In genomic region chr20:21147593-21147992, GRCh38 we compare ENCODE assay signal across 20 cellular contexts. TPM values are rescaled to one million over a fixed set of nuclear protein-coding genes. Genes with fewer than 3 reads are reported as not detected.
DNase-seq lines count a peak whose midpoint lies in the region; ATAC-seq, FAIRE-seq and TF ChIP-seq lines count a peak whose summit lies in the region.
"Had no signal": no experiment of that assay in that cellular context is flagged by ENCODE, and none has a peak within 500 bp of the region (broad histone marks: within the 10 kb centered on the region; RNA-seq: fewer than 3 reads in every experiment).

No MANE protein-coding gene starts in this region.

- H3K79me2 ChIP-seq in keratinocyte (ENCODE audit: control insufficient read depth, insufficient read depth, low read length) = no peaks in the 10 kb centered on the region

- dilution Hi-C loops in keratinocyte (cut with MboI; ENCODE audit: extremely low pct_ligation_motif_present, low sequenced_read_pairs) = no loop called here

- no peak for TF ChIP-seq CTCF in keratinocyte (optimal IDR thresholded peaks at IDR 0.05 in 1 of 3, IDR thresholded peaks at IDR 0.05 in 1 of 3, conservative IDR thresholded peaks at IDR 0.05 in 1 of 3; ENCODE audit: extremely low read depth in 1 of 3, insufficient read depth in 2 of 3, low read length in 3 of 3)

- FAIRE-seq in keratinocyte (lab: Jason Lieb, UNC) = peak; percentile 51
- FAIRE-seq: G401.6, GM12892 had no signal

- DNase-seq in Daoy (ENCODE audit: low read depth) (peak; percentile 15), M059J (ENCODE audit: low read depth) (peak; percentile 66), amniotic epithelial cell (ENCODE audit: low read depth) (peak; percentile 69), keratinocyte (ENCODE audit: low read depth, low spot score) (no peak), Right ventricle myocardium superior (no peak), germinal center (ENCODE audit: low spot score) (no peak), HAP-1 (ENCODE audit: low spot score in 2 of 2) (no peak)
- DNase-seq: activated CD8-positive, alpha-beta memory T cell treated with anti-CD3 and anti-CD28 coated beads for 24 hours; effector CD8-positive, alpha-beta T cell; left lung; occipital lobe; SHP77 treated with DMSO at 0.1 percent for 48 hours; sigmoid colon; stimulated activated CD4-positive, alpha-beta T cell treated with anti-CD3 and anti-CD28 coated beads, Interleukin-2, amount 100 ng/mL, for 48 hours had no signal

- H3K9me3 ChIP-seq in keratinocyte (ENCODE audit: control insufficient read depth, low read depth, low read length) (no peaks in the 10 kb centered on the region), HAP-1 (no peaks in the 10 kb centered on the region)
- H3K9me3 ChIP-seq: left lung, sigmoid colon had no signal

- H2AFZ ChIP-seq in keratinocyte (ENCODE audit: control insufficient read depth, low read length) = no peak overlapping the region

- no peak overlapping the region for H3K4me2 ChIP-seq in keratinocyte (ENCODE audit: control insufficient read depth, extremely low read depth, insufficient read depth, low read depth, low read length)

- H3K4me1 ChIP-seq in keratinocyte (ENCODE audit: control insufficient read depth, extremely low read depth, insufficient read depth, low read length) (no peaks in the 10 kb centered on the region), HAP-1 (no peaks in the 10 kb centered on the region)
- H3K4me1 ChIP-seq: left lung had no signal

- no peaks in the 10 kb centered on the region for H3K27me3 ChIP-seq in keratinocyte (ENCODE audit: control insufficient read depth, extremely low read depth, insufficient read depth, low read length)
- H3K27me3 ChIP-seq in HAP-1 (ENCODE audit: low read depth) = no peaks in the 10 kb centered on the region
- H3K27me3 ChIP-seq: left lung, sigmoid colon had no signal

- ATAC-seq in Right ventricle myocardium superior (ENCODE audit: poor library complexity) = no peak
- no peak for ATAC-seq in HG03571 (IDR thresholded peaks at IDR 0.05; ENCODE audit: unreplicated experiment)
- ATAC-seq: activated CD4-positive, CD25-positive, alpha-beta regulatory T cell treated with anti-CD3 and anti-CD28 coated beads, Interleukin-2, amount 50 U/mL, for 24 hours; left lung had no signal

- no peak overlapping the region for H3K27ac ChIP-seq in keratinocyte (ENCODE audit: control insufficient read depth, insufficient read depth, low read length)
- H3K27ac ChIP-seq: left lung, sigmoid colon had no signal

- intact Hi-C loops in Right ventricle myocardium superior (cut with DNase I) = no loop called here

- H3K36me3 ChIP-seq in keratinocyte (ENCODE audit: control insufficient read depth in 2 of 2, extremely low read depth in 1 of 2, insufficient read depth in 2 of 2, low read length in 2 of 2) (no peaks in the 10 kb centered on the region), HAP-1 (replicated peaks) (no peaks in the 10 kb centered on the region)
- H3K36me3 ChIP-seq: left lung had no signal

- in situ Hi-C loops in HAP-1 (cut with MboI; ENCODE audit: low sequenced_read_pairs) = no loop called here

- no peak overlapping the region for H3K9ac ChIP-seq in keratinocyte (ENCODE audit: control insufficient read depth, extremely low read depth, insufficient read depth, low read length)

- no peaks in the 10 kb centered on the region for H3K9me1 ChIP-seq in keratinocyte (ENCODE audit: control insufficient read depth, extremely low read depth, insufficient read depth, low read length)

- no peak overlapping the region for H3K4me3 ChIP-seq in keratinocyte (ENCODE audit: control insufficient read depth in 2 of 3, extremely low read depth in 1 of 3, insufficient read depth in 2 of 3, low read depth in 1 of 3, low read length in 3 of 3)
- no peak overlapping the region for H3K4me3 ChIP-seq in HAP-1
- H3K4me3 ChIP-seq: left lung, sigmoid colon had no signal

- no peaks in the 10 kb centered on the region for H4K20me1 ChIP-seq in keratinocyte (ENCODE audit: control insufficient read depth, extremely low read depth, insufficient read depth, low read length)

RNA-seq across cellular contexts. Expression of gene KIZ, which starts 21.7 kb away (rescaled TPM):
- total RNA-seq in Daoy (2014; rRNA removed; shearing (Covaris generic)) = 22.2 and 36.7 TPM in 2 replicates
- total RNA-seq in M059J (2014; rRNA removed; shearing (Covaris generic)) = 13.8 and 18.9 TPM in 2 replicates
- polyA plus RNA-seq in keratinocyte = 10.9 to 21.3 TPM (median 12.1 TPM) in 3 replicates
- polyA plus RNA-seq in keratinocyte (2011; ENCODE audit: low read depth) = 25.8 TPM
- polyA plus RNA-seq in keratinocyte (2011; cell fraction: cytosol; rRNA removed) = 11.7 and 19.0 TPM in 2 replicates
- 15.1 and 16.0 TPM in 2 replicates for polyA plus RNA-seq in keratinocyte (2011; cell fraction: nucleus; rRNA removed)
- 8.5 and 14.5 TPM in 2 replicates for polyA plus RNA-seq in keratinocyte (2012; ENCODE audit: low replicate concordance)
- polyA minus RNA-seq in keratinocyte = 1.1 to 6.2 TPM (median 4.2 TPM) in 3 replicates
- polyA minus RNA-seq in keratinocyte (2011; cell fraction: cytosol; rRNA and poly(A)+ RNA removed) = 8.8 TPM
- polyA minus RNA-seq in keratinocyte (2011; cell fraction: nucleus; rRNA and poly(A)+ RNA removed) = 4.0 and 6.7 TPM in 2 replicates
- 35.7 TPM for total RNA-seq in Right ventricle myocardium superior

RNA-seq across cellular contexts. Expression of gene LINC00237, which starts 41.4 kb away (rescaled TPM):
- 4.4 TPM in 1 of 2 replicates, not detected in the other for total RNA-seq in Daoy (2014; rRNA removed; shearing (Covaris generic))
- total RNA-seq in M059J (2014; rRNA removed; shearing (Covaris generic)) = not detected in 2 replicates
- polyA plus RNA-seq in keratinocyte = not detected in 3 replicates
- polyA plus RNA-seq in keratinocyte (2011; ENCODE audit: low read depth) = not detected
- not detected in 2 replicates for polyA plus RNA-seq in keratinocyte (2011; cell fraction: cytosol; rRNA removed)
- not detected in 2 replicates for polyA plus RNA-seq in keratinocyte (2011; cell fraction: nucleus; rRNA removed)
- polyA plus RNA-seq in keratinocyte (2012; ENCODE audit: low replicate concordance) = not detected in 2 replicates
- not detected in 3 replicates for polyA minus RNA-seq in keratinocyte
- polyA minus RNA-seq in keratinocyte (2011; cell fraction: cytosol; rRNA and poly(A)+ RNA removed) = not detected
- polyA minus RNA-seq in keratinocyte (2011; cell fraction: nucleus; rRNA and poly(A)+ RNA removed) = not detected in 2 replicates
- not detected for total RNA-seq in Right ventricle myocardium superior
- total RNA-seq: fibroblast of villous mesenchyme, left lung, sigmoid colon had no signal
- polyA plus RNA-seq: adipose tissue, sigmoid colon had no signal

Comparison
In these comparisons a context has a peak if more than half of its experiments do, and no peak if none do; other contexts are left out.
1. DNase-seq: peak in Daoy (single experiment), M059J (single experiment) and amniotic epithelial cell (single experiment); none in keratinocyte (single experiment), Right ventricle myocardium superior (single experiment), germinal center (single experiment) and HAP-1 (0 of 2).